ENCODE assay signal across 1 cellular context in genomic region chr1:234770031-234770795, GRCh38.
TF ChIP-seq lines count a peak whose summit lies in the region.

No MANE protein-coding gene starts in this region.

TF ChIP-seq in IMR-90, 13 proteins besides CTCF, POLR2A, EP300 and RAD21:
- TF ChIP-seq CEBPB (IDR thresholded peaks at IDR 0.05; ENCODE audit: low read depth, low read length) (no peak), MXI1 (IDR thresholded peaks at IDR 0.05; ENCODE audit: borderline replicate concordance, low read depth, low read length) (no peak), BHLHE40 (IDR thresholded peaks at IDR 0.05; ENCODE audit: low read depth, low read length) (no peak), RCOR1 (IDR thresholded peaks at IDR 0.05; ENCODE audit: insufficient replicate concordance, low read length) (no peak), MAFK (IDR thresholded peaks at IDR 0.05; ENCODE audit: low read depth, low read length) (no peak), MAZ (IDR thresholded peaks at IDR 0.05; ENCODE audit: borderline replicate concordance, low read depth, low read length) (no peak), RFX5 (IDR thresholded peaks at IDR 0.05; ENCODE audit: low read depth, low read length) (no peak), NFE2L2 (IDR thresholded peaks at IDR 0.05; ENCODE audit: low read depth, low read length) (no peak), USF2 (IDR thresholded peaks at IDR 0.05; ENCODE audit: low read depth, low read length) (no peak), CHD1 (IDR thresholded peaks at IDR 0.05; ENCODE audit: low read depth, low read length) (no peak), FOS (IDR thresholded peaks at IDR 0.05; ENCODE audit: low read depth, low read length) (no peak), SMC3 (IDR thresholded peaks at IDR 0.05; ENCODE audit: low read depth, low read length) (no peak)
- TF ChIP-seq, protein P1, sequence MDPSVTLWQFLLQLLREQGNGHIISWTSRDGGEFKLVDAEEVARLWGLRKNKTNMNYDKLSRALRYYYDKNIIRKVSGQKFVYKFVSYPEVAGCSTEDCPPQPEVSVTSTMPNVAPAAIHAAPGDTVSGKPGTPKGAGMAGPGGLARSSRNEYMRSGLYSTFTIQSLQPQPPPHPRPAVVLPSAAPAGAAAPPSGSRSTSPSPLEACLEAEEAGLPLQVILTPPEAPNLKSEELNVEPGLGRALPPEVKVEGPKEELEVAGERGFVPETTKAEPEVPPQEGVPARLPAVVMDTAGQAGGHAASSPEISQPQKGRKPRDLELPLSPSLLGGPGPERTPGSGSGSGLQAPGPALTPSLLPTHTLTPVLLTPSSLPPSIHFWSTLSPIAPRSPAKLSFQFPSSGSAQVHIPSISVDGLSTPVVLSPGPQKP (IDR thresholded peaks at IDR 0.05; ENCODE audit: borderline replicate concordance, low read depth, low read length): no peak
